ENCODE assay signal across 21 cellular contexts in the genomic region with DNA sequence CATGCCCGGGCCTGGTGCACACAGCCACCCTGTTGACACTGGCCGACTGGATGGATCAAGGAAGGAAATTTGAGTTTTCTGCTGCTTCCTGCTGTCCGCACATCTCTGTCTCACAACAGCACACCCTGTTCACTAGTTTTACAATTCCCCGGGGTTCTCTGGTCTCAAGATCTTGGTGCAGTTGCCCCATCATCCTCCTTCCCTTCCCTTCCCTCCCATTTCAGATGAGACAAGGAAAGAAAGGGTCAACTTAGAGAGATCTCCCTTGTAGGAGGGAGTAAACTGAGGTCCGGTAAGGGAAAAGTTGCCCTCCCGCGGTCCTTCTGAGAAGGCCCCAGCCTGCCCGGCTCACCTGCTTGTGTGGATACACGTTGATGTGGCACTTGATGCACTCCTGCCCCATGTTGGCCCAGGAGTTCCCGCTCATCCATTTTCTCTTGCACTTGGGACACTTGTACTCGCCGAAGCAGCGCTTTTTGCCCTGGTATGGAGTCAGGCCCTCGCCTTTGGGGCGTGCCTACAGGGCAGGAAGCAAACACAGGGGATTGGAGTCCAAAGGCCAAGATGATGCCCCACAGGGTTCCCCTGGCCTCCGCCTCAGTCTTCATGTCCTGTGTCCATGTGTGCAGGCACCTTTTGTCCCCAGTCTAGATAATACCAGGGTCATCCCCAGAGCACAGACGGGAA. TPM values are rescaled to one million over a fixed set of nuclear protein-coding genes. Genes with fewer than 3 reads are reported as not detected.
DNase-seq lines count a peak whose midpoint lies in the region; TF ChIP-seq lines count a peak whose summit lies in the region.
"Had no signal": no experiment of that assay in that cellular context is flagged by ENCODE, and none has a peak within 500 bp of the region (broad histone marks: within the 10 kb centered on the region; RNA-seq: fewer than 3 reads in every experiment).

No MANE protein-coding gene starts in this region.

- peak overlapping the region in 2 of 3 experiments; percentile 27 to 40 for H3K27ac Mint-ChIP-seq in nephron
- H3K27ac Mint-ChIP-seq: activated B cell treated with CpG ODN at 0.5 μM for 24 hours; activated naive CD4-positive, alpha-beta T cell treated with anti-CD3 and anti-CD28 coated beads, Interleukin-2, amount 10 ng/mL, durations not matched to agents 7 days and 5 days; activated T-helper 1 cell treated with anti-CD3 and anti-CD28 coated beads, Interleukin-12 subunit alpha, Interleukin-12 subunit beta, Interleukin-2, Interleukin-4 antibody, amounts not matched to agents 30 ng/mL and 10 ng/mL and 1 ng/mL, durations not matched to agents 14 hours and 24 hours and 36 hours; dendritic cell treated with granulocyte-macrophage colony-stimulating factor and Interleukin-4, amounts not matched to agents 40 ng/mL and 50 ng/mL, for 4 days; T-cell had no signal

- TF ChIP-seq POLR2A in transverse colon (IDR thresholded peaks at IDR 0.05) (no peak), adrenal gland (IDR thresholded peaks at IDR 0.05) (no peak)

- 90 to 100% methylated on average over 4 to 17 of the region's 17 CpGs for WGBS in transverse colon (ENCODE audit: low coverage in 1 of 2), 2 donors
- WGBS in adrenal gland, 4 donors: 90 to 95% (median 93%) methylated on average over 17 of the region's 17 CpGs

- peaks cover 58% of the 10 kb centered on the region for H3K4me1 ChIP-seq in left ventricle myocardium inferior
- H3K4me1 ChIP-seq in transverse colon: peaks cover 29 to 47% (median 35%) of the 10 kb centered on the region in 4 donors
- peaks cover 5 to 25% of the 10 kb centered on the region in 2 donors for H3K4me1 ChIP-seq in adrenal gland (replicated peaks in 1 of 2)

- H3K36me3 ChIP-seq in left ventricle myocardium inferior (peaks cover 26% of the 10 kb centered on the region), transverse colon (no peaks in the 10 kb centered on the region), adrenal gland (replicated peaks in 1 of 2) (peaks cover 0 to 9% of the 10 kb centered on the region in 2 donors)

- peaks cover 40% of the 10 kb centered on the region for H3K36me3 Mint-ChIP-seq in nephron (ENCODE audit: low read depth)
- H3K36me3 Mint-ChIP-seq: activated naive CD4-positive, alpha-beta T cell treated with anti-CD3 and anti-CD28 coated beads, Interleukin-2, amount 10 ng/mL, durations not matched to agents 7 days and 5 days; T-cell had no signal

- H3K27me3 Mint-ChIP-seq in nephron (ENCODE audit: low read depth): no peaks in the 10 kb centered on the region
- H3K27me3 Mint-ChIP-seq: activated B cell treated with CpG ODN at 0.5 μM for 24 hours, T-cell had no signal

- in situ Hi-C loops in transverse colon (cut with MboI; ENCODE audit: low pct_ligation_motif_present in 1 of 4, low pct_unique_long_range_greater_than_20kb in 1 of 4, low sequenced_read_pairs in 3 of 4): no loop called here

- intact Hi-C loops in left ventricle myocardium inferior (cut with micrococcal nuclease) (no loop called here), transverse colon (cut with DNase I; ENCODE audit: low total_unique reads) (loop anchor here (2.0 kb wide), 1 partner anchor 37 kb away; no protein-coding TSS in a partner anchor), adrenal gland (cut with DNase I) (no loop called here)

- H3K27ac ChIP-seq in caudate nucleus (ENCODE audit: low read depth, low read length) (peak overlapping the region; percentile 5), left ventricle myocardium inferior (replicated peaks) (no peak overlapping the region), transverse colon (peak overlapping the region in 1 of 4 donors; percentile 1), adrenal gland (peak overlapping the region in 1 of 5 donors; percentile 29)

- no peak for TF ChIP-seq CTCF in left ventricle myocardium inferior (IDR thresholded peaks at IDR 0.05; ENCODE audit: borderline replicate concordance)
- no peak for TF ChIP-seq CTCF in nephron (IDR thresholded peaks at IDR 0.05; ENCODE audit: unreplicated experiment in 3 of 3)
- TF ChIP-seq CTCF in transverse colon (IDR thresholded peaks at IDR 0.05): no peak
- no peak for TF ChIP-seq CTCF in adrenal gland (IDR thresholded peaks at IDR 0.05)

- TF ChIP-seq EP300 in transverse colon (IDR thresholded peaks at IDR 0.05; ENCODE audit: low read depth): no peak

- H3K27me3 ChIP-seq in left ventricle myocardium inferior (ENCODE audit: low read depth) (no peaks in the 10 kb centered on the region), transverse colon (no peaks in the 10 kb centered on the region), adrenal gland (no peaks in the 10 kb centered on the region)

- no peak overlapping the region for H3K4me3 Mint-ChIP-seq in nephron
- H3K4me3 Mint-ChIP-seq: activated B cell treated with CpG ODN at 0.5 μM for 24 hours; activated naive CD4-positive, alpha-beta T cell treated with anti-CD3 and anti-CD28 coated beads, Interleukin-2, amount 10 ng/mL, durations not matched to agents 7 days and 5 days; activated T-helper 1 cell treated with anti-CD3 and anti-CD28 coated beads, Interleukin-12 subunit alpha, Interleukin-12 subunit beta, Interleukin-2, Interleukin-4 antibody, amounts not matched to agents 30 ng/mL and 10 ng/mL and 1 ng/mL, durations not matched to agents 14 hours and 24 hours and 36 hours; dendritic cell treated with granulocyte-macrophage colony-stimulating factor and Interleukin-4, amounts not matched to agents 40 ng/mL and 50 ng/mL, for 4 days; neural crest cell; T-cell had no signal

- H3K9me3 ChIP-seq in left ventricle myocardium inferior (replicated peaks) (no peaks in the 10 kb centered on the region), transverse colon (no peaks in the 10 kb centered on the region), adrenal gland (replicated peaks in 1 of 3) (no peaks in the 10 kb centered on the region)

- no peaks in the 10 kb centered on the region for H3K9me3 Mint-ChIP-seq in nephron
- H3K9me3 Mint-ChIP-seq: activated naive CD4-positive, alpha-beta T cell treated with anti-CD3 and anti-CD28 coated beads, Interleukin-2, amount 10 ng/mL, durations not matched to agents 7 days and 5 days; activated T-helper 1 cell treated with anti-CD3 and anti-CD28 coated beads, Interleukin-12 subunit alpha, Interleukin-12 subunit beta, Interleukin-2, Interleukin-4 antibody, amounts not matched to agents 30 ng/mL and 10 ng/mL and 1 ng/mL, durations not matched to agents 14 hours and 24 hours and 36 hours; dendritic cell treated with granulocyte-macrophage colony-stimulating factor and Interleukin-4, amounts not matched to agents 40 ng/mL and 50 ng/mL, for 4 days; neural crest cell; T-cell had no signal

- peaks cover 45% of the 10 kb centered on the region for H3K4me1 Mint-ChIP-seq in nephron
- H3K4me1 Mint-ChIP-seq: activated naive CD4-positive, alpha-beta T cell treated with anti-CD3 and anti-CD28 coated beads, Interleukin-2, amount 10 ng/mL, durations not matched to agents 7 days and 5 days; T-cell had no signal

- no peak for DNase-seq in caudate nucleus (lab: John Stamatoyannopoulos, UW)
- peak; percentile 7 for DNase-seq in left ventricle myocardium inferior
- peak; percentile 5 for DNase-seq in transverse colon
- DNase-seq in DMS79 (lab: John Stamatoyannopoulos, UW): no peak
- DNase-seq in activated T-cell treated with anti-CD3 and anti-CD28 coated beads, Interleukin-2, amount 50 U/mL, for 48 hours: no peak
- DNase-seq in GF-D8 (lab: John Stamatoyannopoulos, UW): no peak
- DNase-seq in adrenal gland: no peak
- DNase-seq: activated B cell treated with CpG ODN at 0.5 μM for 24 hours; activated CD4-positive, alpha-beta T cell treated with anti-CD3 and anti-CD28 coated beads, Interleukin-2, amount 50 U/mL, for 1 hour; activated naive CD4-positive, alpha-beta T cell treated with anti-CD3 and anti-CD28 coated beads, Interleukin-2, amount 10 ng/mL, durations not matched to agents 7 days and 5 days; amygdala; DND-41; KBM-7; NCI-H1417; NCI-H446; T-cell had no signal

- H3K4me3 ChIP-seq in left ventricle myocardium inferior: no peak overlapping the region
- H3K4me3 ChIP-seq in transverse colon: no peak overlapping the region
- H3K4me3 ChIP-seq in adrenal gland: no peak overlapping the region
- H3K4me3 ChIP-seq: lung had no signal

RNA-seq across cellular contexts. Expression of a gene that starts 46.8 kb away (rescaled TPM):
- 150 TPM for total RNA-seq in left ventricle myocardium inferior
- 100 to 1,000 TPM in 1 of 4 donors, 10 to 100 TPM in 3; 37.2 to 149 (median 51.6) TPM for total RNA-seq in transverse colon
- 100 to 1,000 TPM; 179 to 619 (median 259) TPM for total RNA-seq in adrenal gland
- polyA plus RNA-seq in adrenal gland: 100 to 1,000 TPM in 1 of 3 donors, 10 to 100 TPM in 2; 43.8 to 564 (median 74.3) TPM

RNA-seq across cellular contexts. Expression of a gene that starts 51.4 kb away (rescaled TPM):
- total RNA-seq in left ventricle myocardium inferior (47.5 TPM), transverse colon (10 to 100 TPM; 15.6 to 41.1 (median 22.5) TPM), adrenal gland (10 to 100 TPM; 21.7 to 49.0 (median 28.8) TPM)
- polyA plus RNA-seq in adrenal gland: 10 to 100 TPM in 2 of 3 donors, 1 to 10 TPM in 1; 8.7 to 19.9 (median 12.9) TPM

Comparison
In these comparisons a context has a peak if more than half of its experiments do, and no peak if none do; other contexts are left out.
1. DNase-seq: peak in left ventricle myocardium inferior (single experiment) and transverse colon (single experiment); none in caudate nucleus (0 of 61), DMS79 (single experiment), activated T-cell treated with anti-CD3 and anti-CD28 coated beads, Interleukin-2, amount 50 U/mL, for 48 hours (0 of 2), GF-D8 (single experiment) and adrenal gland (0 of 7).